ENCODE assay signal across 21 cellular contexts in the genomic region with DNA sequence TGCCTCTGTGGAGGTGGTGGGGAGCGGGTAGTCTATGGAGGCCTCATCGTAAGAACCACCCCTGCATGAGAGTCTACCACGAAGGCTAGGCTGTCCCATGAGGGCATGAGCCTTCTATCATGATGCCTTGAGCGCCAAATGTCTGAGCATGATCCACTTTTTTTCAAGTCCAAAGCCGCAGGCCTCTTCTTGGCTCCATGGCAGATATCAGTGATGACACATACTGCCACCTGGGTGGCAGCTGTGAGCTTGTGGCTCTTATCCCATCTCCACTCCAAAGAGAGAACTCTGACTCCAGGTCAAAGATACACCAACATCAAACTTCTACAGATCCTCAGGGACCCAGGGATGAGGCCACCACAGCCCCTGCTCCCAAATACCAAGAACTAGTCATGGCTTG.
"Had no signal": no experiment of that assay in that cellular context is flagged by ENCODE, and none has a peak within 500 bp of the region (broad histone marks: within the 10 kb centered on the region; RNA-seq: fewer than 3 reads in every experiment).

No MANE protein-coding gene starts in this region.

- H3K4me3 Mint-ChIP-seq: activated naive CD8-positive, alpha-beta T cell treated with anti-CD3 and anti-CD28 coated beads for 36 hours; central memory CD8-positive, alpha-beta T cell; immature natural killer cell; memory B cell had no signal

- H3K9me3 Mint-ChIP-seq: activated naive CD8-positive, alpha-beta T cell treated with anti-CD3 and anti-CD28 coated beads for 36 hours; central memory CD8-positive, alpha-beta T cell; immature natural killer cell; memory B cell; naive thymus-derived CD4-positive, alpha-beta T cell had no signal

- DNase-seq: activated CD4-positive, alpha-beta T cell treated with anti-CD3 and anti-CD28 coated beads for 1 hour; activated CD4-positive, alpha-beta T cell treated with anti-CD3 and anti-CD28 coated beads, Interleukin-2, amount 50 U/mL, for 4 hours; activated naive CD4-positive, alpha-beta T cell; activated naive CD8-positive, alpha-beta T cell treated with anti-CD3 and anti-CD28 coated beads for 36 hours; amniotic stem cell; erythroblast; immature natural killer cell; kidney glomerular epithelial cell; mucosa of descending colon; naive thymus-derived CD4-positive, alpha-beta T cell; stimulated activated naive CD8-positive, alpha-beta T cell treated with anti-CD3 and anti-CD28 coated beads, Interleukin-15, Interleukin-2, amounts not matched to agents 100 U/mL and 50 U/mL, for 24 hours; substantia nigra; WERI-Rb-1 had no signal

- H3K27me3 Mint-ChIP-seq: activated naive CD8-positive, alpha-beta T cell treated with anti-CD3 and anti-CD28 coated beads for 36 hours; central memory CD8-positive, alpha-beta T cell; memory B cell; naive thymus-derived CD4-positive, alpha-beta T cell had no signal

- ATAC-seq: gastroesophageal sphincter; mucosa of descending colon; naive thymus-derived CD4-positive, alpha-beta T cell; stimulated activated naive CD8-positive, alpha-beta T cell treated with anti-CD3 and anti-CD28 coated beads, Interleukin-15, Interleukin-2, amounts not matched to agents 100 U/mL and 50 U/mL, for 24 hours had no signal

- H3K27ac Mint-ChIP-seq: activated naive CD8-positive, alpha-beta T cell treated with anti-CD3 and anti-CD28 coated beads for 36 hours; memory B cell; naive thymus-derived CD4-positive, alpha-beta T cell had no signal

- H3K9me3 ChIP-seq: gastroesophageal sphincter, heart left ventricle, mucosa of descending colon, neutrophil, tibial nerve had no signal

- H3K27me3 ChIP-seq: gastroesophageal sphincter, heart left ventricle, neutrophil, tibial nerve had no signal

- H3K27ac ChIP-seq: coronary artery, gastroesophageal sphincter, neutrophil, parathyroid adenoma, tibial nerve, WERI-Rb-1 had no signal

- H3K36me3 Mint-ChIP-seq: immature natural killer cell, memory B cell had no signal

- H3K9ac ChIP-seq: parathyroid adenoma had no signal

- H3K4me3 ChIP-seq: coronary artery, gastroesophageal sphincter, heart left ventricle, mucosa of descending colon, tibial nerve had no signal

- H2AFZ ChIP-seq: parathyroid adenoma had no signal
